ENCODE assay signal across 8 cellular contexts in the genomic region with DNA sequence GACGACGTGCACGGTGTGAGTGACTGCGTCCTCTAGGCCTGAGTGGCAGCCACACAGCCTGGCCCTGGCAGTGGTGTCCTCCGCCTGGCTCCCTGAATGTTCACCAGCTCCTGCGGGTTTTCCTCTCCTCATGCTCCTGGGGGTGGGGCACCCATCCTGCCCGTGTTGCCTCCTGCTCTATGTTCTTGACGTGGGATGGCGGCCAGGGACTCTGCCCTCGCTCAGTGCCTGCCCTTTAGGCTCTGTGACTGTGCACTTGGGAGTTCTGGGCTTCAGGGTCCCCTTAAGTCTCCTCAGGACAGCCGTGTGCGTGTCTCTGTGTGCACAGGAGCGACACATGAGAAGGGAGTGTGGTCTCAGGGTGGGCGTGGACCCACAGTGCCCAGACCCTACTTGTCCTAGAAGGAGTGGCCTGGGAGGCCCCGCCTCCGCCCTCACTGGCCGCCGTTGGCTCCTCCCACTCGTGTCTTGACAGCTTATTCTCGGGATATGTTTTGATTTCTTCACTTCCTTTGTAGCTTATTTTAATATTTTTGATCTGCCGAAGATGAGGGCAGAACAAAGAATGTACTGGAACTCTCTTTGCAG. TPM values are rescaled to one million over a fixed set of nuclear protein-coding genes. Genes with fewer than 3 reads are reported as not detected.
DNase-seq lines count a peak whose midpoint lies in the region; TF ChIP-seq lines count a peak whose summit lies in the region.

No MANE protein-coding gene starts in this region.

- H3K4me2 ChIP-seq in neuronal stem cell (ENCODE audit: insufficient read depth, low read length, poor library complexity, severe bottlenecking), result peak overlapping the region; percentile 97

- H3K27ac ChIP-seq in Peyer's patch, result peak overlapping the region; percentile 76 to 89 (median 86)
- H3K27ac ChIP-seq in neuronal stem cell (replicated peaks; ENCODE audit: low read length), result no peak overlapping the region
- peak overlapping the region; percentile 76 for H3K27ac ChIP-seq in thymus (ENCODE audit: low read depth)

- H3K4me3 ChIP-seq in Peyer's patch (peak overlapping the region; percentile 50 to 90 (median 79)), neuronal stem cell (ENCODE audit: low read length in 2 of 2) (peak overlapping the region; percentile 0 to 69), thymus (ENCODE audit: low read length) (peak overlapping the region; percentile 73)

- H2BK12ac ChIP-seq in neuronal stem cell (ENCODE audit: low read length), result no peak overlapping the region

- peaks cover 30% of the 10 kb centered on the region for H3K79me1 ChIP-seq in neuronal stem cell (ENCODE audit: low read depth, low read length)

- H3K23ac ChIP-seq in neuronal stem cell (ENCODE audit: low read depth, low read length, poor library complexity), result peak overlapping the region; percentile 90

- H3K36me3 ChIP-seq in Peyer's patch (no peaks in the 10 kb centered on the region), neuronal stem cell (replicated peaks in 1 of 2; ENCODE audit: control insufficient read depth in 2 of 2, insufficient read depth in 2 of 2, low read length in 2 of 2) (peaks cover 0 to 39% of the 10 kb centered on the region in 2 donors), thymus (ENCODE audit: control insufficient read depth, insufficient read depth) (no peaks in the 10 kb centered on the region)

- no peaks in the 10 kb centered on the region for H3K9me3 ChIP-seq in Peyer's patch
- H3K9me3 ChIP-seq in neuronal stem cell (replicated peaks in 1 of 2; ENCODE audit: control insufficient read depth in 2 of 2, insufficient read depth in 1 of 2, low read depth in 1 of 2, low read length in 2 of 2), result no peaks in the 10 kb centered on the region
- no peaks in the 10 kb centered on the region for H3K9me3 ChIP-seq in thymus (ENCODE audit: control insufficient read depth)

- no peaks in the 10 kb centered on the region for H3K27me3 ChIP-seq in Peyer's patch
- peaks cover 0 to under 1% (median 0%) of the 10 kb centered on the region in 3 experiments for H3K27me3 ChIP-seq in neuronal stem cell (ENCODE audit: control insufficient read depth in 3 of 3, insufficient read depth in 3 of 3, low read depth in 1 of 3, low read length in 3 of 3)
- H3K27me3 ChIP-seq in thymus (ENCODE audit: control insufficient read depth, insufficient read depth), result peaks cover 11% of the 10 kb centered on the region

- peak overlapping the region; percentile 56 for H3K14ac ChIP-seq in neuronal stem cell (ENCODE audit: low read length)

- TF ChIP-seq CTCF in Peyer's patch (IDR thresholded peaks at IDR 0.05), result no peak

- H4K8ac ChIP-seq in neuronal stem cell (ENCODE audit: low read depth, low read length), result no peak overlapping the region

- H3K9ac ChIP-seq in neuronal stem cell (ENCODE audit: low read depth, low read length, poor library complexity), result peak overlapping the region; percentile 78

- H3K4me1 ChIP-seq in Peyer's patch (peaks cover 9 to 71% (median 60%) of the 10 kb centered on the region in 4 donors), neuronal stem cell (ENCODE audit: control insufficient read depth in 2 of 2, insufficient read depth in 1 of 2, low read depth in 1 of 2, low read length in 2 of 2) (peaks cover 34 to 37% of the 10 kb centered on the region in 2 donors), thymus (ENCODE audit: control insufficient read depth, insufficient read depth, low read length) (peaks cover 32% of the 10 kb centered on the region)

- no peak overlapping the region for H3K4ac ChIP-seq in neuronal stem cell (ENCODE audit: low read length)

- H3K18ac ChIP-seq in neuronal stem cell (ENCODE audit: low read length), result peak overlapping the region; percentile 41

- no peak overlapping the region for H2AK5ac ChIP-seq in neuronal stem cell (ENCODE audit: low read depth, low read length)

- H2AFZ ChIP-seq in neuronal stem cell (ENCODE audit: low read length), result no peak overlapping the region

- no peak overlapping the region for H2BK5ac ChIP-seq in neuronal stem cell (ENCODE audit: low read length)

- no peak overlapping the region for H2BK120ac ChIP-seq in neuronal stem cell (ENCODE audit: low read depth, low read length)

- WGBS in neuronal stem cell (ENCODE audit: extremely low coverage in 2 of 2, insufficient read length in 2 of 2, insufficient replicate concordance in 1 of 2), 2 donors, result no CpG with 5 or more reads among the region's 21 CpGs
- WGBS in thymus, result 79% methylated on average over 21 of the region's 21 CpGs

- no peak for TF ChIP-seq POLR2A in Peyer's patch (IDR thresholded peaks at IDR 0.05)

- peak overlapping the region; percentile 20 for H2BK15ac ChIP-seq in neuronal stem cell (ENCODE audit: low read length)

- no peak overlapping the region for H4K91ac ChIP-seq in neuronal stem cell (ENCODE audit: low read depth, low read length, poor library complexity)

- peak; percentile 70 for DNase-seq in D341Med (ENCODE audit: low spot score)
- DNase-seq in Peyer's patch, result peak; percentile 86 to 95 (median 87)
- DNase-seq in activated naive CD4-positive, alpha-beta T cell treated with Interleukin-2 at 50 U/mL for 16 hours, result peak; percentile 76
- peak; percentile 75 for DNase-seq in foreskin melanocyte
- DNase-seq in neuronal stem cell (ENCODE audit: low spot score), result no peak
- no peak for DNase-seq in NAMALWA (ENCODE audit: low spot score)
- no peak for DNase-seq in NCI-H2029 (lab: John Stamatoyannopoulos, UW)

RNA-seq across cellular contexts. Expression of a gene that starts 3.6 kb away (rescaled TPM):
- 10 to 100 TPM; 20.1 to 41.5 (median 37.1) TPM for total RNA-seq in Peyer's patch
- 37.5 TPM for polyA plus RNA-seq in neuronal stem cell (2013, experiment 1 of 2)
- polyA plus RNA-seq in neuronal stem cell (2013, experiment 2 of 2), result 41.3 TPM
- 16.4 TPM for polyA plus RNA-seq in thymus

RNA-seq across cellular contexts. Expression of a gene that starts 37.2 kb away (rescaled TPM):
- total RNA-seq in Peyer's patch, result 10 to 100 TPM; 16.5 to 31.2 (median 25.4) TPM
- 108 TPM for polyA plus RNA-seq in neuronal stem cell (2013, experiment 1 of 2)
- 108 TPM for polyA plus RNA-seq in neuronal stem cell (2013, experiment 2 of 2)
- 125 TPM for polyA plus RNA-seq in thymus

Comparison
In these comparisons a context has a peak if more than half of its experiments do, and no peak if none do; other contexts are left out.
1. DNase-seq: peak in D341Med (single experiment), Peyer's patch (3 of 3), activated naive CD4-positive, alpha-beta T cell treated with Interleukin-2 at 50 U/mL for 16 hours (single experiment) and foreskin melanocyte (single experiment); none in neuronal stem cell (single experiment), NAMALWA (single experiment) and NCI-H2029 (single experiment).
2. Peak in every context shown above with its lines, with median percentiles within 50 percentile points of each other: H3K4me3 ChIP-seq.